In genomic region chr7:3159916-3160315, GRCh38 we compare ENCODE assay signal across 5 cellular contexts.
A peak's percentile ranks its signal among the peaks of the same experiment; 100 is the strongest.
DNase-seq lines count a peak whose midpoint lies in the region; ATAC-seq, FAIRE-seq and TF ChIP-seq lines count a peak whose summit lies in the region.
"Not testable (repeated sequence)": the region's sequence is repeated elsewhere in the genome, so short reads cannot be mapped to it uniquely, and the experiment has no call there.

No MANE protein-coding gene starts in this region.

- H3K27ac Mint-ChIP-seq in activated naive CD4-positive, alpha-beta T cell treated with anti-CD3 and anti-CD28 coated beads, Interleukin-2, amount 50 U/mL, for 24 hours, result peak overlapping the region; percentile 17

- not testable (repeated sequence) for H3K9me3 ChIP-seq in pancreas

- not testable (repeated sequence) for FAIRE-seq in pancreas (lab: Jason Lieb, UNC)
- FAIRE-seq in urothelium cell line (lab: Jason Lieb, UNC), result peak; percentile 90

- H3K27me3 Mint-ChIP-seq in activated naive CD4-positive, alpha-beta T cell treated with anti-CD3 and anti-CD28 coated beads, Interleukin-2, amount 50 U/mL, for 24 hours, result not testable (repeated sequence)

- not testable (repeated sequence) for H3K36me3 ChIP-seq in pancreas

- H3K4me1 Mint-ChIP-seq in activated naive CD4-positive, alpha-beta T cell treated with anti-CD3 and anti-CD28 coated beads, Interleukin-2, amount 50 U/mL, for 24 hours, result not testable (repeated sequence)

- H3K27ac ChIP-seq in pancreas, result peak overlapping the region; percentile 29 to 75 (median 48)

- H3K4me3 Mint-ChIP-seq in activated naive CD4-positive, alpha-beta T cell treated with anti-CD3 and anti-CD28 coated beads, Interleukin-2, amount 50 U/mL, for 24 hours, result not testable (repeated sequence)

- H3K4me1 ChIP-seq in pancreas, result peaks cover 16 to 24% (median 17%) of the 10 kb centered on the region in 3 donors

- ATAC-seq in pancreas, result peak; percentile 53 to 70 (median 66)

- H3K36me3 Mint-ChIP-seq in activated naive CD4-positive, alpha-beta T cell treated with anti-CD3 and anti-CD28 coated beads, Interleukin-2, amount 50 U/mL, for 24 hours, result not testable (repeated sequence)

- intact Hi-C loops in pancreas (cut with DNase I), result not testable (repeated sequence)

- H3K27me3 ChIP-seq in pancreas, result not testable (repeated sequence)

- H3K9me3 Mint-ChIP-seq in activated naive CD4-positive, alpha-beta T cell treated with anti-CD3 and anti-CD28 coated beads, Interleukin-2, amount 50 U/mL, for 24 hours, result not testable (repeated sequence)

- H3K4me3 ChIP-seq in epithelial cell of proximal tubule (ENCODE audit: low read depth, low read length); pancreas: not testable (repeated sequence)

- TF ChIP-seq CTCF in epithelial cell of proximal tubule (conservative IDR thresholded peaks at IDR 0.05; ENCODE audit: low read depth, low read length); pancreas (IDR thresholded peaks at IDR 0.05): not testable (repeated sequence)

- 14 to 19% methylated on average over 5 of the region's 5 CpGs for WGBS in pancreas, 2 donors

- DNase-seq in epithelial cell of proximal tubule (ENCODE audit: low read depth), result peak; percentile 22
- peak; percentile 38 for DNase-seq in kidney tubule cell (ENCODE audit: low spot score)
- not testable (repeated sequence) for DNase-seq in pancreas; urothelium cell line (ENCODE audit: low spot score)
